In the genomic region with DNA sequence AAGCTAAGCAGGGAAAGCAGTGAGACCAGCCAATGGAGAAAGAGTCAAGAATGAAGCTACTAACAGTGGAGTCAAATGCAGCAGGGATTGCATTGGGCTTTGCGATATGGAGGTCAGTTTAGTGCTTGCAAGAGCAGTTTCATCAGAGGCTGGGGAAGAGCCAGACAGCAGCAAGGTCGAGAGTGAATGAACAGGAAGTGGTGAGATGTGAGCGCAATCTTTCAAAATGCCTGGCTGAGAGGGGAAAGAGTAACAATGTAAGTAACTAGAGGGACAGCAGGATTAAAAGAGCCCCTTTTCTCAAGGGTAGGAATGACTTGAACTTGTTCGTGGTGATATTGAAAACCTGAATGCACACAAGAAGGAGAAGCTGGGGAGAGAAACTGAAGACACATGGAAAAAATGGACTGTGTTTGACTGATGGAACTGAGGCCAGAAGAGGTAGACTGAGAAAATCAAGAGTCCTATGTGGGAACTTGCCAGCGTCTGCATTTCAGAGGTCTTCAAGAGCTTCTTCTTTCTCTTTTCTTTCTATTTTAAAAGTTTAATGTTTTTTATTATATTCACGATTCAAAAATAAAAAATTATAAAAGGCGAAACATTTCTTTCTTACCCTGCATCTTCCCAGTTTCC, we compare ENCODE assay signal across 1 cellular context.
TF ChIP-seq lines count a peak whose summit lies in the region.

No MANE protein-coding gene starts in this region.

TF ChIP-seq in K562, 482 proteins besides CTCF, POLR2A, EP300 and RAD21 (continued from another document):
- TF ChIP-seq, protein P1, sequence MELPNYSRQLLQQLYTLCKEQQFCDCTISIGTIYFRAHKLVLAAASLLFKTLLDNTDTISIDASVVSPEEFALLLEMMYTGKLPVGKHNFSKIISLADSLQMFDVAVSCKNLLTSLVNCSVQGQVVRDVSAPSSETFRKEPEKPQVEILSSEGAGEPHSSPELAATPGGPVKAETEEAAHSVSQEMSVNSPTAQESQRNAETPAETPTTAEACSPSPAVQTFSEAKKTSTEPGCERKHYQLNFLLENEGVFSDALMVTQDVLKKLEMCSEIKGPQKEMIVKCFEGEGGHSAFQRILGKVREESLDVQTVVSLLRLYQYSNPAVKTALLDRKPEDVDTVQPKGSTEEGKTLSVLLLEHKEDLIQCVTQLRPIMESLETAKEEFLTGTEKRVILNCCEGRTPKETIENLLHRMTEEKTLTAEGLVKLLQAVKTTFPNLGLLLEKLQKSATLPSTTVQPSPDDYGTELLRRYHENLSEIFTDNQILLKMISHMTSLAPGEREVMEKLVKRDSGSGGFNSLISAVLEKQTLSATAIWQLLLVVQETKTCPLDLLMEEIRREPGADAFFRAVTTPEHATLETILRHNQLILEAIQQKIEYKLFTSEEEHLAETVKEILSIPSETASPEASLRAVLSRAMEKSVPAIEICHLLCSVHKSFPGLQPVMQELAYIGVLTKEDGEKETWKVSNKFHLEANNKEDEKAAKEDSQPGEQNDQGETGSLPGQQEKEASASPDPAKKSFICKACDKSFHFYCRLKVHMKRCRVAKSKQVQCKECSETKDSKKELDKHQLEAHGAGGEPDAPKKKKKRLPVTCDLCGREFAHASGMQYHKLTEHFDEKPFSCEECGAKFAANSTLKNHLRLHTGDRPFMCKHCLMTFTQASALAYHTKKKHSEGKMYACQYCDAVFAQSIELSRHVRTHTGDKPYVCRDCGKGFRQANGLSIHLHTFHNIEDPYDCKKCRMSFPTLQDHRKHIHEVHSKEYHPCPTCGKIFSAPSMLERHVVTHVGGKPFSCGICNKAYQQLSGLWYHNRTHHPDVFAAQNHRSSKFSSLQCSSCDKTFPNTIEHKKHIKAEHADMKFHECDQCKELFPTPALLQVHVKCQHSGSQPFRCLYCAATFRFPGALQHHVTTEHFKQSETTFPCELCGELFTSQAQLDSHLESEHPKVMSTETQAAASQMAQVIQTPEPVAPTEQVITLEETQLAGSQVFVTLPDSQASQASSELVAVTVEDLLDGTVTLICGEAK (IDR thresholded peaks at IDR 0.05), result peak; percentile 27; the same call in 1 of the 2 replicates
- TF ChIP-seq, protein P1 (CRISPR knock-in tag; IDR thresholded peaks at IDR 0.05), result no peak
- TF ChIP-seq GABPA (tag; conservative IDR thresholded peaks at IDR 0.05; ENCODE audit: low read depth) (peak; percentile 72), ID3 (CRISPR knock-in tag; IDR thresholded peaks at IDR 0.05) (no peak), ID3 (tag; IDR thresholded peaks at IDR 0.05) (no peak), ZFP30 (CRISPR knock-in tag; IDR thresholded peaks at IDR 0.05; ENCODE audit: borderline replicate concordance) (no peak), BCOR (IDR thresholded peaks at IDR 0.05) (no peak), CEBPG (CRISPR knock-in tag; IDR thresholded peaks at IDR 0.05) (no peak), CEBPG (tag; conservative IDR thresholded peaks at IDR 0.05 in 1 of 2, IDR thresholded peaks at IDR 0.05 in 1 of 2) (peak in 1 of 2 experiments; percentile 41; a peak in 2 of 4 replicates), CEBPB (tag; IDR thresholded peaks at IDR 0.05) (peak; percentile 46; the same call in 1 of the 2 replicates), DPF2 (IDR thresholded peaks at IDR 0.05) (peak; percentile 16; the same call in 1 of the 2 replicates), ZC3H4 (CRISPR knock-in tag; IDR thresholded peaks at IDR 0.05; ENCODE audit: borderline replicate concordance) (no peak), PHF20 (IDR thresholded peaks at IDR 0.05; ENCODE audit: partially characterized antibody) (peak; percentile 12), ZNF584 (CRISPR knock-in tag; IDR thresholded peaks at IDR 0.05; ENCODE audit: low read depth) (peak; percentile 30; the same call in 1 of the 2 replicates)
TF ChIP-seq in K562: peak in this region for 12.
